ENCODE assay signal across 8 cellular contexts in genomic region chr10:92291610-92291859, GRCh38.
DNase-seq lines count a peak whose midpoint lies in the region; ATAC-seq and TF ChIP-seq lines count a peak whose summit lies in the region.

No MANE protein-coding gene starts in this region.

- no peaks in the 10 kb centered on the region for H3K27me3 Mint-ChIP-seq in effector memory CD8-positive, alpha-beta T cell

- H3K9me3 ChIP-seq in neuron (ENCODE audit: low read length), result no peaks in the 10 kb centered on the region

- peak; percentile 6 for ATAC-seq in effector memory CD8-positive, alpha-beta T cell (replicated peaks)

- no peak for TF ChIP-seq CTCF in GM12865 (IDR thresholded peaks at IDR 0.05; ENCODE audit: insufficient read depth, low read depth, low read length, missing control alignments)

- peaks cover 22% of the 10 kb centered on the region for H3K36me3 ChIP-seq in neuron (ENCODE audit: insufficient read depth, low read length)

- peaks cover 5% of the 10 kb centered on the region for H3K36me3 Mint-ChIP-seq in effector memory CD8-positive, alpha-beta T cell (ENCODE audit: insufficient read depth)

- DNase-seq in GM12865 (ENCODE audit: low read depth) (peak; percentile 25), NCI-H226 (peak; percentile 2), NCI-H2227 treated with DMSO at 0.1 percent for 48 hours (lab: John Stamatoyannopoulos, UW) (no peak), NCI-H1930 (lab: John Stamatoyannopoulos, UW) (no peak), putamen (ENCODE audit: low spot score) (no peak), NOMO-1 treated with dmso at 0.1 percent for 144 hours (lab: John Stamatoyannopoulos, UW; ENCODE audit: unreplicated experiment) (no peak)
- DNase-seq in effector memory CD8-positive, alpha-beta T cell, result no peak

- H3K27ac Mint-ChIP-seq in effector memory CD8-positive, alpha-beta T cell, result peak overlapping the region; percentile 91 to 92

- H3K4me3 Mint-ChIP-seq in effector memory CD8-positive, alpha-beta T cell, result peak overlapping the region; percentile 92 to 94

- H3K4me3 ChIP-seq in GM12865 (ENCODE audit: low read depth, low read length) (peak overlapping the region; percentile 93), neuron (ENCODE audit: low read length) (peak overlapping the region; percentile 98)

- H2AFZ ChIP-seq in neuron (ENCODE audit: low read depth, low read length), result peak overlapping the region; percentile 97

- H3K9me3 Mint-ChIP-seq in effector memory CD8-positive, alpha-beta T cell, result no peaks in the 10 kb centered on the region

- H3K4me1 ChIP-seq in neuron (ENCODE audit: insufficient read depth, low read length), result peaks cover 18% of the 10 kb centered on the region

- H3K4me1 Mint-ChIP-seq in effector memory CD8-positive, alpha-beta T cell (ENCODE audit: low read depth in 2 of 2), result peaks cover 24 to 36% of the 10 kb centered on the region in 2 donors

- no peaks in the 10 kb centered on the region for H3K27me3 ChIP-seq in neuron (ENCODE audit: insufficient read depth, low read length)

Comparison
In these comparisons a context has a peak if more than half of its experiments do, and no peak if none do; other contexts are left out.
1. DNase-seq: peak in GM12865 (single experiment) and NCI-H226 (single experiment); none in effector memory CD8-positive, alpha-beta T cell (0 of 3), NCI-H2227 treated with DMSO at 0.1 percent for 48 hours (single experiment), NCI-H1930 (0 of 2), putamen (single experiment) and NOMO-1 treated with dmso at 0.1 percent for 144 hours (single experiment).